8 cellular contexts compared by ENCODE assay signal in genomic region chr17:7236808-7237207, GRCh38. TPM values are rescaled to one million over a fixed set of nuclear protein-coding genes. Genes with fewer than 3 reads are reported as not detected.
DNase-seq lines count a peak whose midpoint lies in the region; ATAC-seq and TF ChIP-seq lines count a peak whose summit lies in the region.
"Had no signal": no experiment of that assay in that cellular context is flagged by ENCODE, and none has a peak within 500 bp of the region (broad histone marks: within the 10 kb centered on the region; RNA-seq: fewer than 3 reads in every experiment).

No MANE protein-coding gene starts in this region.

- H3K27me3 ChIP-seq in HUES48 (ENCODE audit: control insufficient read depth, insufficient read depth, low read length), result no peaks in the 10 kb centered on the region
- no peaks in the 10 kb centered on the region for H3K27me3 ChIP-seq in hepatocyte
- H3K27me3 ChIP-seq in spleen (replicated peaks in 1 of 7), result no peaks in the 10 kb centered on the region

- peak overlapping the region; percentile 96 for H3K4me3 Mint-ChIP-seq in activated CD8-positive, alpha-beta T cell treated with anti-CD3 and anti-CD28 coated beads for 36 hours

- H3K36me3 ChIP-seq in HUES48 (ENCODE audit: control insufficient read depth, insufficient read depth, low read length) (peaks cover 38% of the 10 kb centered on the region), hepatocyte (replicated peaks; ENCODE audit: insufficient read depth, low read depth) (no peaks in the 10 kb centered on the region), spleen (peaks cover 0 to 42% (median 30%) of the 10 kb centered on the region in 6 donors)

- H3K4me1 Mint-ChIP-seq in activated CD8-positive, alpha-beta T cell treated with anti-CD3 and anti-CD28 coated beads for 36 hours (ENCODE audit: low read depth), result peaks cover 61% of the 10 kb centered on the region

- ATAC-seq in activated CD8-positive, alpha-beta T cell treated with anti-CD3 and anti-CD28 coated beads for 36 hours, result no peak
- no peak for ATAC-seq in GM19397 (IDR thresholded peaks at IDR 0.05; ENCODE audit: unreplicated experiment)

- peaks cover 2% of the 10 kb centered on the region for H3K27me3 Mint-ChIP-seq in activated CD8-positive, alpha-beta T cell treated with anti-CD3 and anti-CD28 coated beads for 36 hours

- TF ChIP-seq POLR2A in spleen (IDR thresholded peaks at IDR 0.05), result no peak

- H3K27ac Mint-ChIP-seq in activated CD8-positive, alpha-beta T cell treated with anti-CD3 and anti-CD28 coated beads for 36 hours, result peak overlapping the region; percentile 97

- no peak overlapping the region for H2AFZ ChIP-seq in hepatocyte

- H3K4me1 ChIP-seq in HUES48 (ENCODE audit: control insufficient read depth, insufficient read depth, low read length), result peaks cover 17% of the 10 kb centered on the region
- H3K4me1 ChIP-seq in hepatocyte (ENCODE audit: insufficient read depth), result peaks cover 35% of the 10 kb centered on the region
- H3K4me1 ChIP-seq in spleen, result peaks cover 31 to 80% (median 72%) of the 10 kb centered on the region in 6 donors

- no peak overlapping the region for H3K9ac ChIP-seq in HUES48 (ENCODE audit: low read depth, low read length)

- no peak for TF ChIP-seq CTCF in activated CD8-positive, alpha-beta T cell treated with anti-CD3 and anti-CD28 coated beads for 36 hours (IDR thresholded peaks at IDR 0.05)
- TF ChIP-seq CTCF in hepatocyte (IDR thresholded peaks at IDR 0.05; ENCODE audit: poor library complexity) (no peak), spleen (IDR thresholded peaks at IDR 0.05 in 8 of 11, conservative IDR thresholded peaks at IDR 0.05 in 3 of 11) (no peak)

- DNase-seq in activated CD8-positive, alpha-beta T cell treated with anti-CD3 and anti-CD28 coated beads for 36 hours, result no peak
- DNase-seq in hepatocyte (ENCODE audit: low spot score), result no peak
- peak; percentile 78 for DNase-seq in spleen
- DNase-seq in SKM-1 treated with dmso at 0.1 percent for 144 hours (lab: John Stamatoyannopoulos, UW; ENCODE audit: unreplicated experiment), result no peak
- no peak for DNase-seq in RPMI8226
- DNase-seq: stimulated activated CD4-positive, alpha-beta T cell treated with anti-CD3 and anti-CD28 coated beads, Interleukin-12 subunit alpha, Interleukin-12 subunit beta, amount 100 ng/mL, for 4 hours had no signal

- H3K79me2 ChIP-seq in hepatocyte, result peaks cover 84% of the 10 kb centered on the region

- POLR2A ChIA-PET in activated CD8-positive, alpha-beta T cell treated with anti-CD3 and anti-CD28 coated beads for 36 hours (lab: Charles Lee), result interaction anchor here (1.6 to 15.6 kb wide), 4 partner anchors 13 to 46 kb away, joined by 3 to 261 read pairs (median 36); partner anchors contain the start of genes ACADVL, CTDNEP1, DLG4 and ELP5

- CTCF ChIA-PET in activated CD8-positive, alpha-beta T cell treated with anti-CD3 and anti-CD28 coated beads for 36 hours (lab: Charles Lee), result interaction anchor here (0.8 to 7.2 kb wide), 3 partner anchors 17 to 113 kb away, joined by 3 to 41 read pairs (median 3); partner anchors contain the start of genes ACADVL and DLG4

- H3K9me3 ChIP-seq in HUES48 (ENCODE audit: control insufficient read depth, insufficient read depth, low read length) (no peaks in the 10 kb centered on the region), hepatocyte (ENCODE audit: low read depth) (no peaks in the 10 kb centered on the region), spleen (no peaks in the 10 kb centered on the region)

- WGBS in hepatocyte (ENCODE audit: low lambda C conversion rate, missing lambda C conversion rate), result 86% methylated on average over 6 of the region's 6 CpGs
- WGBS in spleen, 5 donors, result 87 to 96% (median 88%) methylated on average over 6 of the region's 6 CpGs

- peaks cover 35% of the 10 kb centered on the region for H3K36me3 Mint-ChIP-seq in activated CD8-positive, alpha-beta T cell treated with anti-CD3 and anti-CD28 coated beads for 36 hours (ENCODE audit: low read depth)

- no peaks in the 10 kb centered on the region for H3K9me3 Mint-ChIP-seq in activated CD8-positive, alpha-beta T cell treated with anti-CD3 and anti-CD28 coated beads for 36 hours

- no peak overlapping the region for H3K4me3 ChIP-seq in HUES48 (ENCODE audit: low read depth, low read length)
- H3K4me3 ChIP-seq in hepatocyte, result no peak overlapping the region
- peak overlapping the region in 1 of 8 donors; percentile 99 for H3K4me3 ChIP-seq in spleen

- H3K27ac ChIP-seq in HUES48 (ENCODE audit: low read depth, low read length) (peak overlapping the region; percentile 92), hepatocyte (peak overlapping the region; percentile 98), spleen (peak overlapping the region in 7 of 8 donors; percentile 63 to 99 (median 96))

- H3K4me2 ChIP-seq in hepatocyte, result peak overlapping the region; percentile 92

- H3K9me2 ChIP-seq in hepatocyte (replicated peaks; ENCODE audit: insufficient read depth), result no peaks in the 10 kb centered on the region

- intact Hi-C loops in activated CD8-positive, alpha-beta T cell treated with anti-CD3 and anti-CD28 coated beads for 36 hours (cut with micrococcal nuclease), result no loop called here
- intact Hi-C loops in spleen (cut with DNase I; ENCODE audit: low total_unique reads), result no loop called here

- H4K20me1 ChIP-seq in hepatocyte (ENCODE audit: insufficient read depth, poor library complexity, severe bottlenecking), result peaks cover 13% of the 10 kb centered on the region

RNA-seq across cellular contexts. Expression of gene PHF23, which starts 2.4 kb away (rescaled TPM):
- total RNA-seq in activated CD8-positive, alpha-beta T cell treated with anti-CD3 and anti-CD28 coated beads for 36 hours, result 10 to 100 TPM; 17.8 to 24.4 TPM
- total RNA-seq in hepatocyte (53.9 and 57.9 TPM in 2 replicates), spleen (10 to 100 TPM; 33.1 to 47.6 (median 38.8) TPM)
- polyA plus RNA-seq in hepatocyte (77.7 and 78.6 TPM in 2 replicates), spleen (10 to 100 TPM; 27.4 to 50.4 (median 33.2) TPM)

RNA-seq across cellular contexts. Expression of gene DVL2, which starts 2.5 kb away (rescaled TPM):
- 10 to 100 TPM; 50.0 to 53.6 TPM for total RNA-seq in activated CD8-positive, alpha-beta T cell treated with anti-CD3 and anti-CD28 coated beads for 36 hours
- 56.1 and 62.1 TPM in 2 replicates for total RNA-seq in hepatocyte
- polyA plus RNA-seq in hepatocyte, result 74.6 and 74.7 TPM in 2 replicates
- 10 to 100 TPM; 36.9 to 48.0 (median 39.2) TPM for total RNA-seq in spleen
- polyA plus RNA-seq in spleen, result 10 to 100 TPM in 2 of 3 donors, 1 to 10 TPM in 1; 9.8 to 29.2 (median 11.7) TPM

RNA-seq across cellular contexts. Expression of gene GABARAP, which starts 5.4 kb away (rescaled TPM):
- total RNA-seq in activated CD8-positive, alpha-beta T cell treated with anti-CD3 and anti-CD28 coated beads for 36 hours, result 100 to 1,000 TPM; 104 to 118 TPM
- total RNA-seq in hepatocyte (309 and 327 TPM in 2 replicates), spleen (100 to 1,000 TPM; 222 to 519 (median 438) TPM)
- polyA plus RNA-seq in hepatocyte (992 and 1,031 TPM in 2 replicates), spleen (100 to 1,000 TPM; 755 to 855 (median 822) TPM)

RNA-seq across cellular contexts. Expression of gene CTDNEP1, which starts 14.7 kb away (rescaled TPM):
- total RNA-seq in activated CD8-positive, alpha-beta T cell treated with anti-CD3 and anti-CD28 coated beads for 36 hours, result 100 to 1,000 TPM; 159 to 160 TPM
- 44.6 and 62.7 TPM in 2 replicates for total RNA-seq in hepatocyte
- 86.9 and 96.7 TPM in 2 replicates for polyA plus RNA-seq in hepatocyte
- 100 to 1,000 TPM in 4 of 7 donors, 10 to 100 TPM in 3; 83.1 to 133 (median 119) TPM for total RNA-seq in spleen
- polyA plus RNA-seq in spleen, result 100 to 1,000 TPM in 1 of 3 donors, 10 to 100 TPM in 2; 69.3 to 104 (median 86.1) TPM

RNA-seq across cellular contexts. Expression of gene ELP5, which starts 15.2 kb away (rescaled TPM):
- 10 to 100 TPM; 80.2 to 85.4 TPM for total RNA-seq in activated CD8-positive, alpha-beta T cell treated with anti-CD3 and anti-CD28 coated beads for 36 hours
- 30.4 and 30.6 TPM in 2 replicates for total RNA-seq in hepatocyte
- 38.0 and 49.6 TPM in 2 replicates for polyA plus RNA-seq in hepatocyte
- 10 to 100 TPM; 22.1 to 40.3 (median 36.3) TPM for total RNA-seq in spleen
- 10 to 100 TPM; 36.2 to 40.2 (median 37.2) TPM for polyA plus RNA-seq in spleen
